ENCODE assay signal across 23 cellular contexts in genomic region chr5:169385636-169386035, GRCh38.
"Had no signal": no experiment of that assay in that cellular context is flagged by ENCODE, and none has a peak within 500 bp of the region (broad histone marks: within the 10 kb centered on the region; RNA-seq: fewer than 3 reads in every experiment).

No MANE protein-coding gene starts in this region.

- H3K4me3 ChIP-seq: colonic mucosa, esophagus squamous epithelium, gastrocnemius medialis, heart right ventricle, left lung, lower lobe of right lung, mucosa of descending colon had no signal

- H3K36me3 ChIP-seq: colonic mucosa, esophagus squamous epithelium, gastrocnemius medialis, heart right ventricle, left lung, lower lobe of right lung had no signal

- H3K9me3 ChIP-seq: colonic mucosa, esophagus squamous epithelium, gastrocnemius medialis, left lung, lower lobe of right lung, mucosa of descending colon had no signal

- DNase-seq: colonic mucosa; cortex of kidney; effector CD8-positive, alpha-beta T cell; effector memory CD8-positive, alpha-beta T cell; endodermal cell; erythroblast; esophagus squamous epithelium; foreskin fibroblast; foreskin melanocyte; gastrocnemius medialis; glutamatergic neuron; head of caudate nucleus; heart right ventricle; hippocampal formation; left cardiac atrium; left lung; left ventricle myocardium superior; lower lobe of right lung; mesenchymal stem cell; mucosa of descending colon; naive B cell had no signal

- H3K4me1 ChIP-seq: colonic mucosa, esophagus squamous epithelium, gastrocnemius medialis, heart right ventricle, left lung, lower lobe of right lung had no signal

- ATAC-seq: effector memory CD8-positive, alpha-beta T cell; esophagus mucosa; gastrocnemius medialis; heart right ventricle; left cardiac atrium; left lung; left ventricle myocardium superior; lower lobe of right lung; mucosa of descending colon had no signal

- H3K27me3 ChIP-seq: colonic mucosa, esophagus squamous epithelium, gastrocnemius medialis, left lung had no signal

- H3K27ac ChIP-seq: colonic mucosa, epithelial cell of prostate, esophagus squamous epithelium, gastrocnemius medialis, heart right ventricle, left lung, lower lobe of right lung had no signal
